ENCODE assay signal across 2 cellular contexts in genomic region chr10:3260066-3260834, GRCh38.
TF ChIP-seq lines count a peak whose summit lies in the region.

No MANE protein-coding gene starts in this region.

TF ChIP-seq in GM23338, 12 proteins besides CTCF, POLR2A, EP300 and RAD21 (continued from another document):
- TF ChIP-seq REST (IDR thresholded peaks at IDR 0.05; ENCODE audit: unreplicated experiment), result no peak
- TF ChIP-seq EZH2 (IDR thresholded peaks at IDR 0.05; ENCODE audit: low read depth, unreplicated experiment), result no peak
- no peak for TF ChIP-seq ZNF462 (CRISPR knock-in tag; IDR thresholded peaks at IDR 0.05)
- TF ChIP-seq ETS1 (IDR thresholded peaks at IDR 0.05), result no peak
- no peak for TF ChIP-seq JUNB (IDR thresholded peaks at IDR 0.05; ENCODE audit: unreplicated experiment)

TF ChIP-seq in WTC11, 78 proteins besides CTCF, POLR2A, EP300 and RAD21 (continued from another document):
- TF ChIP-seq STAT6 (CRISPR knock-in tag; conservative IDR thresholded peaks at IDR 0.05; ENCODE audit: low read depth) (no peak), TEAD1 (CRISPR knock-in tag; IDR thresholded peaks at IDR 0.05) (no peak), CDX4 (CRISPR knock-in tag; IDR thresholded peaks at IDR 0.05; ENCODE audit: borderline replicate concordance) (no peak), ZNF138 (CRISPR knock-in tag; conservative IDR thresholded peaks at IDR 0.05) (no peak), NR2C2 (CRISPR knock-in tag; IDR thresholded peaks at IDR 0.05) (no peak), TCF7 (CRISPR knock-in tag; IDR thresholded peaks at IDR 0.05; ENCODE audit: low read depth) (no peak), ZNF121 (CRISPR knock-in tag; IDR thresholded peaks at IDR 0.05) (no peak)
